Comparison of ENCODE assay signal across 20 cellular contexts in genomic region chr4:70577220-70577927, GRCh38. TPM values are rescaled to one million over a fixed set of nuclear protein-coding genes. Genes with fewer than 3 reads are reported as not detected.
A peak's percentile ranks its signal among the peaks of the same experiment; 100 is the strongest.
DNase-seq lines count a peak whose midpoint lies in the region; FAIRE-seq and TF ChIP-seq lines count a peak whose summit lies in the region.
"Had no signal": no experiment of that assay in that cellular context is flagged by ENCODE, and none has a peak within 500 bp of the region (broad histone marks: within the 10 kb centered on the region; RNA-seq: fewer than 3 reads in every experiment).

No MANE protein-coding gene starts in this region.

- peaks cover 5% of the 10 kb centered on the region for H3K36me3 Mint-ChIP-seq in nephron progenitor cell (ENCODE audit: low read depth)
- H3K36me3 Mint-ChIP-seq: CD4-positive, alpha-beta memory T cell; T-cell had no signal

- no peak for TF ChIP-seq POLR2A in uterus (IDR thresholded peaks at IDR 0.05)

- H3K9me3 Mint-ChIP-seq in nephron progenitor cell, result peaks cover 30% of the 10 kb centered on the region

- POLR2A ChIA-PET in HEK293T (lab: Yijun Ruan, JAX), result no interaction called here

- peak overlapping the region; percentile 69 for H3K27ac Mint-ChIP-seq in nephron progenitor cell
- H3K27ac Mint-ChIP-seq: CD4-positive, alpha-beta memory T cell; T-cell had no signal

- H3K4me1 ChIP-seq in uterus, result no peaks in the 10 kb centered on the region

- DNase-seq in DMS53 (lab: John Stamatoyannopoulos, UW), result peak; percentile 67
- peak; percentile 29 for DNase-seq in HEK293T (ENCODE audit: extremely low spot score)
- DNase-seq in bronchial epithelial cell (ENCODE audit: low read depth), result peak; percentile 30
- peak; percentile 15 for DNase-seq in nephron progenitor cell
- no peak for DNase-seq in foreskin melanocyte
- no peak for DNase-seq in SIG-M5 treated with dmso at 0.1 percent for 504 hours (lab: John Stamatoyannopoulos, UW; ENCODE audit: unreplicated experiment)
- DNase-seq in uterus, result no peak
- no peak for DNase-seq in activated CD4-positive, CD25-positive, alpha-beta regulatory T cell (lab: John Stamatoyannopoulos, UW)
- DNase-seq: CD4-positive, alpha-beta memory T cell; GOT3; MG63; NCI-H1092; NCI-H1694; NCI-H2107; NCI-H345; NCI-H69; RPMI8226; T-cell; T-helper 9 cell had no signal

- H3K27me3 Mint-ChIP-seq in nephron progenitor cell (ENCODE audit: low read depth, poor library complexity), result peaks cover 4% of the 10 kb centered on the region

- CTCF ChIA-PET in HEK293T (lab: Yijun Ruan, JAX), result interaction anchor here (0.7 kb wide), 1 partner anchor 9 kb away, joined by 4 read pairs; no protein-coding TSS in a partner anchor

- H3K4me3 ChIP-seq in bronchial epithelial cell (ENCODE audit: low read depth, low read length) (no peak overlapping the region), uterus (no peak overlapping the region)
- H3K4me3 ChIP-seq: MG63 had no signal

- no peak overlapping the region for H3K27ac ChIP-seq in uterus

- TF ChIP-seq CTCF in bronchial epithelial cell (IDR thresholded peaks at IDR 0.05; ENCODE audit: insufficient read depth, low read length, severe bottlenecking) (no peak), nephron progenitor cell (IDR thresholded peaks at IDR 0.05) (no peak), uterus (IDR thresholded peaks at IDR 0.05) (no peak)

- peaks cover 19% of the 10 kb centered on the region for H3K4me1 Mint-ChIP-seq in nephron progenitor cell
- H3K4me1 Mint-ChIP-seq: CD4-positive, alpha-beta memory T cell; T-cell had no signal

- H3K4me3 Mint-ChIP-seq in nephron progenitor cell, result no peak overlapping the region
- H3K4me3 Mint-ChIP-seq: CD4-positive, alpha-beta memory T cell; T-cell had no signal

- intact Hi-C loops in uterus (cut with DNase I; ENCODE audit: low total_unique reads), result no loop called here

- H3K9me3 ChIP-seq in uterus, result no peaks in the 10 kb centered on the region
- H3K9me3 ChIP-seq: MG63 had no signal

- H3K27me3 ChIP-seq in bronchial epithelial cell (ENCODE audit: control insufficient read depth, insufficient read depth, low read length), result no peaks in the 10 kb centered on the region
- no peaks in the 10 kb centered on the region for H3K27me3 ChIP-seq in uterus
- H3K27me3 ChIP-seq: MG63 had no signal

- no peak for FAIRE-seq in bronchial epithelial cell (lab: Jason Lieb, UNC)
- FAIRE-seq: GM12892 had no signal

- H3K36me3 ChIP-seq in bronchial epithelial cell (ENCODE audit: control insufficient read depth, insufficient read depth, low read length), result no peaks in the 10 kb centered on the region
- no peaks in the 10 kb centered on the region for H3K36me3 ChIP-seq in uterus
- H3K36me3 ChIP-seq: MG63 had no signal

TF ChIP-seq in HEK293T, 16 proteins besides CTCF, POLR2A, EP300 and RAD21:
- TF ChIP-seq BHLHE40 (IDR thresholded peaks at IDR 0.05; ENCODE audit: borderline replicate concordance), result no peak
- peak; percentile 93 for TF ChIP-seq LEF1 (IDR thresholded peaks at IDR 0.05; ENCODE audit: borderline replicate concordance)

RNA-seq across cellular contexts. Expression of gene AMBN, which starts 14.7 kb away (rescaled TPM):
- total RNA-seq in bronchial epithelial cell (not detected in 2 replicates), uterus (not detected)
- total RNA-seq: CD4-positive, alpha-beta memory T cell; T-cell had no signal

RNA-seq across cellular contexts. Expression of gene ENAM, which starts 51.2 kb away (rescaled TPM):
- total RNA-seq in bronchial epithelial cell (not detected in 2 replicates), uterus (under 1 TPM in 2 of 4 donors, not detected in 2; 0.24 to 0.83 TPM)
- total RNA-seq: CD4-positive, alpha-beta memory T cell; T-cell had no signal

RNA-seq across cellular contexts. Expression of gene AMTN, which starts 59.0 kb away (rescaled TPM):
- 0.38 and 0.79 TPM in 2 replicates for total RNA-seq in bronchial epithelial cell
- total RNA-seq in uterus, result not detected
- total RNA-seq: CD4-positive, alpha-beta memory T cell; T-cell had no signal

Comparison
In these comparisons a context has a peak if more than half of its experiments do, and no peak if none do; other contexts are left out.
1. DNase-seq: peak in DMS53 (single experiment), HEK293T (single experiment), bronchial epithelial cell (single experiment) and nephron progenitor cell (single experiment); none in foreskin melanocyte (single experiment), SIG-M5 treated with dmso at 0.1 percent for 504 hours (single experiment), uterus (0 of 2) and activated CD4-positive, CD25-positive, alpha-beta regulatory T cell (0 of 4).